In genomic region chr1:97759078-97759477, GRCh38 we compare ENCODE assay signal across 17 cellular contexts.
DNase-seq lines count a peak whose midpoint lies in the region; ATAC-seq, FAIRE-seq and TF ChIP-seq lines count a peak whose summit lies in the region.
"Had no signal": no experiment of that assay in that cellular context is flagged by ENCODE, and none has a peak within 500 bp of the region (broad histone marks: within the 10 kb centered on the region; RNA-seq: fewer than 3 reads in every experiment).

No MANE protein-coding gene starts in this region.

- H3K9me3 ChIP-seq in CD8-positive, alpha-beta T cell (ENCODE audit: low read length) = no peaks in the 10 kb centered on the region

- POLR2A ChIA-PET in CD8-positive, alpha-beta T cell (lab: Charles Lee) = no interaction called here

- H3K36me3 ChIP-seq in bronchial epithelial cell (ENCODE audit: control insufficient read depth, insufficient read depth, low read length) = no peaks in the 10 kb centered on the region
- H3K36me3 ChIP-seq in CD8-positive, alpha-beta T cell (ENCODE audit: insufficient read depth, low read length) = no peaks in the 10 kb centered on the region

- DNase-seq in EH (ENCODE audit: low read depth) (peak; percentile 1), HCEC 1CT (peak; percentile 74), bronchial epithelial cell (ENCODE audit: low read depth) (peak; percentile 2)
- DNase-seq in CD8-positive, alpha-beta T cell = no peak
- DNase-seq in stimulated activated CD4-positive, alpha-beta T cell treated with anti-CD3 and anti-CD28 coated beads, Interleukin-4, amount 100 ng/mL, for 4 hours = no peak
- DNase-seq: C1 segment of cervical spinal cord, DMS79, H9, MM.1S, NCI-H1105 treated with DMSO at 0.1 percent for 48 hours, NCI-H1694 treated with DMSO at 0.1 percent for 48 hours, NCI-H345, NCI-H524 treated with DMSO at 0.1 percent for 48 hours had no signal

- intact Hi-C loops in CD8-positive, alpha-beta T cell (cut with DNase I, micrococcal nuclease) = no loop called here

- H3K27me3 ChIP-seq in bronchial epithelial cell (ENCODE audit: control insufficient read depth, insufficient read depth, low read length) = no peaks in the 10 kb centered on the region
- H3K27me3 ChIP-seq in CD8-positive, alpha-beta T cell (ENCODE audit: insufficient read depth, low read length) = no peaks in the 10 kb centered on the region

- TF ChIP-seq CTCF in bronchial epithelial cell (IDR thresholded peaks at IDR 0.05; ENCODE audit: insufficient read depth, low read length, severe bottlenecking) (no peak), nephron (IDR thresholded peaks at IDR 0.05; ENCODE audit: unreplicated experiment in 3 of 3) (no peak)
- no peak for TF ChIP-seq CTCF in CD8-positive, alpha-beta T cell (IDR thresholded peaks at IDR 0.05)

- CTCF ChIA-PET in CD8-positive, alpha-beta T cell (lab: Charles Lee) = no interaction called here

- peaks cover 20% of the 10 kb centered on the region for H3K4me1 Mint-ChIP-seq in nephron
- peaks cover 2% of the 10 kb centered on the region for H3K4me1 Mint-ChIP-seq in CD8-positive, alpha-beta T cell (ENCODE audit: low read depth)
- H3K4me1 Mint-ChIP-seq: H9 had no signal

- no peaks in the 10 kb centered on the region for H3K4me1 ChIP-seq in CD8-positive, alpha-beta T cell (ENCODE audit: insufficient read depth, low read length)

- H3K27me3 Mint-ChIP-seq in nephron (ENCODE audit: low read depth) = peaks cover 5% of the 10 kb centered on the region
- no peaks in the 10 kb centered on the region for H3K27me3 Mint-ChIP-seq in CD8-positive, alpha-beta T cell (ENCODE audit: low read depth)

- peak overlapping the region in 2 of 3 experiments; percentile 33 to 53 for H3K27ac Mint-ChIP-seq in nephron
- H3K27ac Mint-ChIP-seq in CD8-positive, alpha-beta T cell = no peak overlapping the region

- H3K4me3 ChIP-seq in bronchial epithelial cell (ENCODE audit: low read depth, low read length) = no peak overlapping the region
- no peak overlapping the region for H3K4me3 ChIP-seq in CD8-positive, alpha-beta T cell (ENCODE audit: low read depth, low read length)

- FAIRE-seq in bronchial epithelial cell (lab: Jason Lieb, UNC) = no peak
- FAIRE-seq: G401.6 had no signal

- peaks cover 19% of the 10 kb centered on the region for H3K9me3 Mint-ChIP-seq in nephron
- peaks cover 9% of the 10 kb centered on the region for H3K9me3 Mint-ChIP-seq in CD8-positive, alpha-beta T cell

- peaks cover 7% of the 10 kb centered on the region for H3K36me3 Mint-ChIP-seq in nephron (ENCODE audit: low read depth)
- peaks cover 25% of the 10 kb centered on the region for H3K36me3 Mint-ChIP-seq in CD8-positive, alpha-beta T cell

- ATAC-seq in CD8-positive, alpha-beta T cell = no peak
- no peak for ATAC-seq in HG03354 (IDR thresholded peaks at IDR 0.05; ENCODE audit: poor library complexity, severe bottlenecking, unreplicated experiment)

- no peak overlapping the region for H3K27ac ChIP-seq in CD8-positive, alpha-beta T cell (ENCODE audit: low read depth, low read length)
- H3K27ac ChIP-seq: RWPE1 had no signal

- H3K4me3 Mint-ChIP-seq in nephron = no peak overlapping the region
- H3K4me3 Mint-ChIP-seq in CD8-positive, alpha-beta T cell = no peak overlapping the region
- H3K4me3 Mint-ChIP-seq: H9 had no signal

Comparison
In these comparisons a context has a peak if more than half of its experiments do, and no peak if none do; other contexts are left out.
1. DNase-seq: peak in EH (single experiment), HCEC 1CT (single experiment) and bronchial epithelial cell (single experiment); none in CD8-positive, alpha-beta T cell (0 of 7) and stimulated activated CD4-positive, alpha-beta T cell treated with anti-CD3 and anti-CD28 coated beads, Interleukin-4, amount 100 ng/mL, for 4 hours (0 of 2).